Comparison of ENCODE assay signal across 9 cellular contexts in the genomic region with DNA sequence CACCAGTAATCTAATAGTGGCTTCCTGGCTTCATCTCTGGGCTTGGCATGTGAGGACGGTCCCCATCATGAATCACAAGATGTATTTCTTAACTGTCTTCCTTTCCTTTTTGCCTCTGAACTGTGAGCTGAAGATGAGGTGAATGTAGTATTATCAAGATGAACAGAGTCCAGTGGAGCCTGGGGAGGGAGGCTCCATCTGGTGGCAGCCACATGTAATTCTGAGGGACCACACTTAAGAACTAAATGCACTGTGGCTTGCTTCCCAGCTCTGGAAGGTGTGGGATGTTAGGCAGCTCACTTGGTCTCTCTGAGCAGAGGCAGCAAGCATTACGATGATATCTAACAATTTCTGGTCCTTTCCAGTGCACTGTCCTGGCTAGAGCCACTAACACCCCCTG.
A peak's percentile ranks its signal among the peaks of the same experiment; 100 is the strongest.
DNase-seq lines count a peak whose midpoint lies in the region; ATAC-seq and TF ChIP-seq lines count a peak whose summit lies in the region.
"Had no signal": no experiment of that assay in that cellular context is flagged by ENCODE, and none has a peak within 500 bp of the region (broad histone marks: within the 10 kb centered on the region; RNA-seq: fewer than 3 reads in every experiment).

No MANE protein-coding gene starts in this region.

- no peak overlapping the region for H3K9ac ChIP-seq in Karpas-422 (ENCODE audit: low read length)

- TF ChIP-seq CTCF in choroid plexus epithelial cell (conservative IDR thresholded peaks at IDR 0.05; ENCODE audit: low read depth, low read length) = peak; percentile 52

- ATAC-seq in GM19452 (IDR thresholded peaks at IDR 0.05; ENCODE audit: unreplicated experiment) (no peak), HG03039 (IDR thresholded peaks at IDR 0.05; ENCODE audit: unreplicated experiment) (no peak)

- no peaks in the 10 kb centered on the region for H3K9me2 ChIP-seq in Karpas-422 (replicated peaks; ENCODE audit: insufficient read depth, low read length)

- H3K9me3 Mint-ChIP-seq in immature natural killer cell = no peaks in the 10 kb centered on the region

- no peaks in the 10 kb centered on the region for H3K36me3 Mint-ChIP-seq in immature natural killer cell

- no peaks in the 10 kb centered on the region for H3K9me3 ChIP-seq in Karpas-422 (ENCODE audit: low read length)

- DNase-seq in DMS79 (lab: John Stamatoyannopoulos, UW) (peak; percentile 11), Karpas-422 (peak; percentile 47), choroid plexus epithelial cell (ENCODE audit: low read depth) (peak; percentile 29), midbrain (lab: John Stamatoyannopoulos, UW) (peak; percentile 5), immature natural killer cell (no peak)
- no peak for DNase-seq in effector CD4-positive, alpha-beta T cell
- DNase-seq: left cardiac atrium had no signal

- peaks cover 2 to 9% (median 7%) of the 10 kb centered on the region in 3 donors for H3K27me3 Mint-ChIP-seq in immature natural killer cell (ENCODE audit: low read depth in 3 of 3)

- no peaks in the 10 kb centered on the region for H3K4me1 Mint-ChIP-seq in immature natural killer cell

- H3K27ac Mint-ChIP-seq in immature natural killer cell = no peak overlapping the region

- H4K20me1 ChIP-seq in Karpas-422 (ENCODE audit: insufficient read depth, low read depth, low read length) = no peaks in the 10 kb centered on the region

- no peak overlapping the region for H3K4me3 Mint-ChIP-seq in immature natural killer cell

- no peaks in the 10 kb centered on the region for H3K27me3 ChIP-seq in Karpas-422 (ENCODE audit: low read length)

- H3K79me2 ChIP-seq in Karpas-422 (ENCODE audit: low read length) = no peaks in the 10 kb centered on the region

- H3K4me3 ChIP-seq in Karpas-422 (ENCODE audit: low read length) (no peak overlapping the region), choroid plexus epithelial cell (ENCODE audit: low read depth, low read length) (no peak overlapping the region)

- no peak overlapping the region for H3K4me2 ChIP-seq in Karpas-422 (ENCODE audit: low read depth, low read length, poor library complexity, severe bottlenecking)

- H3K36me3 ChIP-seq in Karpas-422 (ENCODE audit: insufficient read depth, low read length) = no peaks in the 10 kb centered on the region

- no peak overlapping the region for H3K27ac ChIP-seq in Karpas-422 (ENCODE audit: low read length)

- no peak overlapping the region for H2AFZ ChIP-seq in Karpas-422 (ENCODE audit: low read length)

- no peaks in the 10 kb centered on the region for H3K4me1 ChIP-seq in Karpas-422 (ENCODE audit: low read length)

Comparison
In these comparisons a context has a peak if more than half of its experiments do, and no peak if none do; other contexts are left out.
1. DNase-seq: peak in DMS79 (single experiment), Karpas-422 (single experiment), choroid plexus epithelial cell (single experiment) and midbrain (single experiment); none in immature natural killer cell (0 of 3) and effector CD4-positive, alpha-beta T cell (single experiment).